27 cellular contexts compared by ENCODE assay signal in genomic region chr2:82797469-82797868, GRCh38.
"Had no signal": no experiment of that assay in that cellular context is flagged by ENCODE, and none has a peak within 500 bp of the region (broad histone marks: within the 10 kb centered on the region; RNA-seq: fewer than 3 reads in every experiment).

No MANE protein-coding gene starts in this region.

- H3K36me3 ChIP-seq: colonic mucosa, heart right ventricle, left ventricle myocardium inferior, lower lobe of right lung, ovary, spleen, tibial artery had no signal

- H3K4me3 Mint-ChIP-seq: dendritic cell treated with granulocyte-macrophage colony-stimulating factor and Interleukin-4, amounts not matched to agents 40 ng/mL and 50 ng/mL, for 4 days; memory B cell; natural killer cell; stimulated activated memory B cell treated with anti-CD40 and anti-IgM and Interleukin-4, amounts not matched to agents 10 μg/mL and 1 μg/mL and 100 μg/mL, for 72 hours; type B pancreatic cell had no signal

- H3K27me3 Mint-ChIP-seq: dendritic cell treated with granulocyte-macrophage colony-stimulating factor and Interleukin-4, amounts not matched to agents 40 ng/mL and 50 ng/mL, for 4 days; memory B cell; stimulated activated memory B cell treated with anti-CD40 and anti-IgM and Interleukin-4, amounts not matched to agents 10 μg/mL and 1 μg/mL and 100 μg/mL, for 72 hours; type B pancreatic cell had no signal

- DNase-seq: colonic mucosa; foreskin keratinocyte; glutamatergic neuron; hippocampal formation; left cardiac atrium; left ventricle myocardium inferior; lower lobe of right lung; natural killer cell; occipital lobe; ovary; posterior cingulate gyrus; psoas muscle; right cardiac atrium; spleen; stimulated activated CD4-positive, alpha-beta T cell treated with anti-CD3 and anti-CD28 coated beads, Interleukin-4, amount 100 ng/mL, for 4 hours; stimulated activated naive CD8-positive, alpha-beta T cell treated with anti-CD3 and anti-CD28 coated beads, Interleukin-15, Interleukin-2, amounts not matched to agents 100 U/mL and 50 U/mL, for 24 hours; substantia nigra; testis; tibial artery had no signal

- ATAC-seq: esophagus mucosa; foreskin keratinocyte; left cardiac atrium; lower lobe of right lung; natural killer cell; psoas muscle; right cardiac atrium; stimulated activated memory B cell treated with anti-CD40 and anti-IgM and Interleukin-4, amounts not matched to agents 10 μg/mL and 1 μg/mL and 100 μg/mL, for 72 hours; stimulated activated naive CD8-positive, alpha-beta T cell treated with anti-CD3 and anti-CD28 coated beads, Interleukin-15, Interleukin-2, amounts not matched to agents 100 U/mL and 50 U/mL, for 24 hours had no signal

- H3K9me3 Mint-ChIP-seq: memory B cell, type B pancreatic cell had no signal

- H3K36me3 Mint-ChIP-seq: memory B cell; natural killer cell; stimulated activated memory B cell treated with anti-CD40 and anti-IgM and Interleukin-4, amounts not matched to agents 10 μg/mL and 1 μg/mL and 100 μg/mL, for 72 hours; type B pancreatic cell had no signal

- H3K4me1 ChIP-seq: colonic mucosa, lower lobe of right lung, psoas muscle, spleen, testis, tibial artery had no signal

- H3K4me3 ChIP-seq: colonic mucosa, heart right ventricle, left ventricle myocardium inferior, lower lobe of right lung, ovary, psoas muscle, skin epidermis, spleen, testis, tibial artery had no signal

- H3K27ac ChIP-seq: colonic mucosa, epithelial cell of prostate, foreskin keratinocyte, heart right ventricle, left ventricle myocardium inferior, lower lobe of right lung, ovary, psoas muscle, skin epidermis, spleen, testis, tibial artery had no signal

- H3K9me3 ChIP-seq: colonic mucosa, heart right ventricle, left ventricle myocardium inferior, lower lobe of right lung, ovary, psoas muscle, testis, tibial artery had no signal

- H3K27ac Mint-ChIP-seq: dendritic cell treated with granulocyte-macrophage colony-stimulating factor and Interleukin-4, amounts not matched to agents 40 ng/mL and 50 ng/mL, for 4 days; memory B cell; natural killer cell; stimulated activated memory B cell treated with anti-CD40 and anti-IgM and Interleukin-4, amounts not matched to agents 10 μg/mL and 1 μg/mL and 100 μg/mL, for 72 hours; type B pancreatic cell had no signal

- H3K27me3 ChIP-seq: colonic mucosa, foreskin keratinocyte, heart right ventricle, ovary, spleen, testis, tibial artery had no signal

- H3K4me1 Mint-ChIP-seq: memory B cell; natural killer cell; stimulated activated memory B cell treated with anti-CD40 and anti-IgM and Interleukin-4, amounts not matched to agents 10 μg/mL and 1 μg/mL and 100 μg/mL, for 72 hours had no signal
